In the genomic region with DNA sequence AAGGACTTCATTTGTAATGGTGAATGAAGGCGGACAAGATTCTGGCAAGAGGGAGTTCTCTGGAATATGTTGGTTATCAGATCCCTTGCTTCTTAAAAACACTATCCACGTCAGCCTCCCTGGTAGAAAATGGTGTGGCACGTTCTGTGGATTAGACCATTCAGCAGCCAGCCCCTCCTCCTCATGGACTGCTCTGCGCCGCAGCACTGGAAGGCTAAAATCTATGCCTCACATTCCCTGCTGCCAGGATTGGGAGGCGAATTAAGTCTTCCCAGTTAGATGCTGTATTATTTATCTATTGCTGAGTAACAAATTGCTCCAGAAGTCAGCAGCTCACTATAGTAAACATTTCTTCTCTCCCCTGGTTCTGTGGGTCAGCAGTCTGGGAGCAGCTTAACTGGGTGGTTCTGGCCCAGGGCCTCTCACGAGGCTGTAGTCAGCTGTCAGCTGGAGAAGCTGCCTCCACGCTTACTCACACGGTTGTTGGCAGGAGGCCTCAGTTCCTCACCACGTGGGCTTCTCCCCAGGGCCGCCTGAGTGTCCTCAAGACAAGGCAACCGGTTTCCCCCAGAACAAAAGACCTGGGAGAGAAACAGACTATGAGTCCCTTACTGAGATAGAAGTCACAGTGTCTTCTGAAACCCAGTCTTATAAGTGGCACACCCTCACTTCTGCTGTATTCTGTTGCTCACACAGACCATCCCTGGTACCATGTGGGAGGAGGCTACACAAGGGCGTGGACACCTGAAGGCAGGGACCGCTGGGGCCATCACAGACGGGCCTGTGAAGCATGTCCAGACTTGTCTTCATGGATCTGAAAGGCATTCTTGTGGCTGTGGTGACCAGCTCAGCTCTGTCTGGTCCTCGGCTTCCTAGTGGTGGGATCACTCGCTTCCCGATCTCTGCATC, we compare ENCODE assay signal across 10 cellular contexts.
DNase-seq lines count a peak whose midpoint lies in the region; ATAC-seq and TF ChIP-seq lines count a peak whose summit lies in the region.
"Had no signal": no experiment of that assay in that cellular context is flagged by ENCODE, and none has a peak within 500 bp of the region (broad histone marks: within the 10 kb centered on the region; RNA-seq: fewer than 3 reads in every experiment).

No MANE protein-coding gene starts in this region.

- H3K9ac ChIP-seq in trophoblast cell (ENCODE audit: low read length) = no peak overlapping the region

- DNase-seq in LoVo (ENCODE audit: low spot score) = peak; percentile 41
- DNase-seq in cardiac fibroblast (ENCODE audit: low read depth in 2 of 2) = peak; percentile 79 to 89
- peak in 1 of 2 donors; percentile 76 for DNase-seq in left lung
- peak; percentile 59 for DNase-seq in transverse colon
- DNase-seq in trophoblast cell = no peak
- no peak for DNase-seq in NCI-H1092 (lab: John Stamatoyannopoulos, UW)
- DNase-seq: activated CD4-positive, alpha-beta T cell treated with anti-CD3 and anti-CD28 coated beads, Interleukin-2, amount 10 ng/mL, durations not matched to agents 7 days and 5 days; endodermal cell; NCI-H2171 treated with DMSO at 0.1 percent for 48 hours had no signal

- H3K4me1 ChIP-seq in left lung (peaks cover 0 to 6% of the 10 kb centered on the region in 2 donors), transverse colon (peaks cover 0 to 3% (median 0%) of the 10 kb centered on the region in 4 donors), trophoblast cell (ENCODE audit: control insufficient read depth in 1 of 2, insufficient read depth in 2 of 2, low read length in 2 of 2) (no peaks in the 10 kb centered on the region)

- TF ChIP-seq EP300 in transverse colon (IDR thresholded peaks at IDR 0.05; ENCODE audit: low read depth) = no peak

- H3K9me3 ChIP-seq in left lung (no peaks in the 10 kb centered on the region), transverse colon (no peaks in the 10 kb centered on the region), trophoblast cell (ENCODE audit: insufficient read depth, low read depth, low read length) (no peaks in the 10 kb centered on the region)

- H2AK5ac ChIP-seq in trophoblast cell (ENCODE audit: low read length) = no peak overlapping the region

- no peak for TF ChIP-seq CTCF in cardiac fibroblast (IDR thresholded peaks at IDR 0.05; ENCODE audit: low read depth, low read length)
- TF ChIP-seq CTCF in left lung (IDR thresholded peaks at IDR 0.05) = no peak
- no peak for TF ChIP-seq CTCF in transverse colon (IDR thresholded peaks at IDR 0.05)

- H2BK5ac ChIP-seq in trophoblast cell (ENCODE audit: low read depth, low read length, poor library complexity) = no peak overlapping the region

- no peak overlapping the region for H2AFZ ChIP-seq in trophoblast cell (ENCODE audit: insufficient read depth, low read length, poor library complexity)

- no peaks in the 10 kb centered on the region for H3K27me3 ChIP-seq in left lung
- H3K27me3 ChIP-seq in transverse colon = no peaks in the 10 kb centered on the region
- H3K27me3 ChIP-seq in trophoblast cell (ENCODE audit: insufficient read depth, low read length) = no peaks in the 10 kb centered on the region

- H3K18ac ChIP-seq in trophoblast cell (ENCODE audit: low read length) = no peak overlapping the region

- no peak overlapping the region for H3K27ac ChIP-seq in left lung
- peak overlapping the region in 3 of 4 donors; percentile 18 to 29 (median 19) for H3K27ac ChIP-seq in transverse colon
- no peak overlapping the region for H3K27ac ChIP-seq in trophoblast cell (ENCODE audit: low read depth, low read length)

- no peaks in the 10 kb centered on the region for H3K79me1 ChIP-seq in trophoblast cell (ENCODE audit: low read length)

- H2BK120ac ChIP-seq in trophoblast cell (ENCODE audit: insufficient read depth, low read length, poor library complexity) = no peak overlapping the region

- H4K12ac ChIP-seq in trophoblast cell (ENCODE audit: low read depth, low read length) = no peak overlapping the region

- H3K36me3 ChIP-seq in left lung = no peaks in the 10 kb centered on the region
- no peaks in the 10 kb centered on the region for H3K36me3 ChIP-seq in transverse colon
- H3K36me3 ChIP-seq in trophoblast cell (ENCODE audit: control insufficient read depth in 1 of 2, insufficient read depth in 2 of 2, low read length in 2 of 2) = no peaks in the 10 kb centered on the region

- no peak overlapping the region for H3K23ac ChIP-seq in trophoblast cell (ENCODE audit: low read length)

- in situ Hi-C loops in transverse colon (cut with MboI; ENCODE audit: low pct_ligation_motif_present in 1 of 4, low pct_unique_long_range_greater_than_20kb in 1 of 4, low sequenced_read_pairs in 3 of 4) = no loop called here

- no peak for TF ChIP-seq POLR2A in transverse colon (IDR thresholded peaks at IDR 0.05)

- no peak overlapping the region for H2BK12ac ChIP-seq in trophoblast cell (ENCODE audit: low read length)

- ATAC-seq in left lung (peak; percentile 93), HG02970 (IDR thresholded peaks at IDR 0.05; ENCODE audit: low FRiP score, unreplicated experiment) (no peak)

- H4K91ac ChIP-seq in trophoblast cell (ENCODE audit: low read depth, low read length) = no peak overlapping the region

- no peak overlapping the region for H3K4me2 ChIP-seq in trophoblast cell (ENCODE audit: low read length)

- WGBS in transverse colon (ENCODE audit: low coverage in 1 of 2), 2 donors = 75 to 83% methylated on average over 3 to 18 of the region's 18 CpGs
- WGBS in trophoblast cell (ENCODE audit: extremely low coverage, insufficient coverage, insufficient read length) = no CpG with 5 or more reads among the region's 18 CpGs

- H3K79me2 ChIP-seq in trophoblast cell (ENCODE audit: control insufficient read depth, insufficient read depth, low read length, poor library complexity) = no peaks in the 10 kb centered on the region

- no peak overlapping the region for H3K4ac ChIP-seq in trophoblast cell (ENCODE audit: low read depth, low read length)

- no peak overlapping the region for H3K4me3 ChIP-seq in cardiac fibroblast (replicated peaks in 1 of 2; ENCODE audit: low read depth in 2 of 2, low read length in 2 of 2)
- no peak overlapping the region for H3K4me3 ChIP-seq in left lung
- no peak overlapping the region for H3K4me3 ChIP-seq in transverse colon
- no peak overlapping the region for H3K4me3 ChIP-seq in trophoblast cell (ENCODE audit: low read depth, low read length)

- intact Hi-C loops in left lung (cut with DNase I) (no loop called here), transverse colon (cut with DNase I; ENCODE audit: low total_unique reads) (no loop called here)

- no peak overlapping the region for H3K14ac ChIP-seq in trophoblast cell (ENCODE audit: low read length)

- no peak overlapping the region for H4K8ac ChIP-seq in trophoblast cell (ENCODE audit: low read depth, low read length)

Comparison
In these comparisons a context has a peak if more than half of its experiments do, and no peak if none do; other contexts are left out.
1. DNase-seq: peak in LoVo (single experiment), cardiac fibroblast (2 of 2) and transverse colon (single experiment); none in trophoblast cell (0 of 2) and NCI-H1092 (single experiment).
2. H3K27ac ChIP-seq: peak in transverse colon (3 of 4); none in left lung (0 of 2) and trophoblast cell (single experiment).